In the genomic region with DNA sequence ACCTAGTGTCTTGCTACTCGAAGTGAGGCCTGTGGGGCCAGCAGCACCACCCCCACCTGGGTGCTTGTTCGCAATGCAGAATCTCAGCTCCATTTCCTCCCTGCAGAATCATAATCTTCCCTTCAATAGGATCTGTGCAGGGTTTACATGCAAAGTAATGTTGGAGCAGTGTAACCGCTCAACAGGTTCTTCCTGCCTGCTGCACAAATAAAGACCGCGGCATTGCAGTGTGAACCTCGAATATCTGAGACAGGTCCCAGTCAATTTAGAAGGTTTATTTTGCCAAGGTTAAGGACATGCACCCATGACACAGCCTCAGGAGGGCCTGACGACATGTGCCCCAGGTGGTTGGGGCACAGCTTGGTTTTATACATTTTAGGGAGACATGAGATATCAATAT, we compare ENCODE assay signal across 11 cellular contexts.
"Had no signal": no experiment of that assay in that cellular context is flagged by ENCODE, and none has a peak within 500 bp of the region (broad histone marks: within the 10 kb centered on the region; RNA-seq: fewer than 3 reads in every experiment).

No MANE protein-coding gene starts in this region.

- H3K9me3 Mint-ChIP-seq: activated naive CD4-positive, alpha-beta T cell treated with anti-CD3 and anti-CD28 coated beads for 36 hours; central memory CD8-positive, alpha-beta T cell; T-helper 1 cell treated with Interleukin-12 subunit alpha and Interleukin-12 subunit beta and Interleukin-4 antibody, amounts not matched to agents 30 μg/mL and 1 μg/mL, for 36 hours had no signal

- H3K9ac ChIP-seq: SK-N-SH had no signal

- H3K27ac Mint-ChIP-seq: activated naive CD4-positive, alpha-beta T cell treated with anti-CD3 and anti-CD28 coated beads for 36 hours; T-helper 1 cell treated with Interleukin-12 subunit alpha and Interleukin-12 subunit beta and Interleukin-4 antibody, amounts not matched to agents 30 μg/mL and 1 μg/mL, for 36 hours had no signal

- H3K27me3 ChIP-seq: neutrophil had no signal

- H3K4me1 Mint-ChIP-seq: central memory CD8-positive, alpha-beta T cell had no signal

- H3K4me3 Mint-ChIP-seq: activated naive CD4-positive, alpha-beta T cell treated with anti-CD3 and anti-CD28 coated beads for 36 hours; central memory CD8-positive, alpha-beta T cell; T-helper 1 cell treated with Interleukin-12 subunit alpha and Interleukin-12 subunit beta and Interleukin-4 antibody, amounts not matched to agents 30 μg/mL and 1 μg/mL, for 36 hours had no signal

- H3K4me3 ChIP-seq: psoas muscle had no signal

- H3K4me1 ChIP-seq: psoas muscle had no signal

- H3K36me3 ChIP-seq: neutrophil had no signal

- DNase-seq: activated CD4-positive, alpha-beta T cell treated with anti-CD3 and anti-CD28 coated beads for 48 hours; activated naive CD4-positive, alpha-beta T cell treated with anti-CD3 and anti-CD28 coated beads for 36 hours; effector memory CD4-positive, alpha-beta T cell; hypothalamus; left ventricle myocardium superior; psoas muscle; SK-N-SH; stimulated activated naive CD4-positive, alpha-beta T cell treated with Interleukin-2 at 50 U/mL for 16 hours had no signal

- H3K27ac ChIP-seq: neutrophil, psoas muscle had no signal

- H3K9me3 ChIP-seq: neutrophil, psoas muscle, SK-N-SH had no signal

- H3K4me2 ChIP-seq: SK-N-SH had no signal
